ENCODE assay signal across 2 cellular contexts in genomic region chr9:121662896-121663580, GRCh38.
A peak's percentile ranks its signal among the peaks of the same experiment; 100 is the strongest.
TF ChIP-seq lines count a peak whose summit lies in the region.

No MANE protein-coding gene starts in this region.

TF ChIP-seq in liver, 16 proteins besides CTCF, POLR2A, EP300 and RAD21:
- TF ChIP-seq HNF4G (IDR thresholded peaks at IDR 0.05) (no peak), NR2F2 (IDR thresholded peaks at IDR 0.05) (peak; percentile 25)

TF ChIP-seq in HepG2, 621 proteins besides CTCF, POLR2A, EP300 and RAD21:
- TF ChIP-seq ZNF589 (CRISPR knock-in tag; conservative IDR thresholded peaks at IDR 0.05) = no peak
- no peak for TF ChIP-seq ZNF83 (CRISPR knock-in tag; IDR thresholded peaks at IDR 0.05; ENCODE audit: borderline replicate concordance)
- TF ChIP-seq, protein P1, sequence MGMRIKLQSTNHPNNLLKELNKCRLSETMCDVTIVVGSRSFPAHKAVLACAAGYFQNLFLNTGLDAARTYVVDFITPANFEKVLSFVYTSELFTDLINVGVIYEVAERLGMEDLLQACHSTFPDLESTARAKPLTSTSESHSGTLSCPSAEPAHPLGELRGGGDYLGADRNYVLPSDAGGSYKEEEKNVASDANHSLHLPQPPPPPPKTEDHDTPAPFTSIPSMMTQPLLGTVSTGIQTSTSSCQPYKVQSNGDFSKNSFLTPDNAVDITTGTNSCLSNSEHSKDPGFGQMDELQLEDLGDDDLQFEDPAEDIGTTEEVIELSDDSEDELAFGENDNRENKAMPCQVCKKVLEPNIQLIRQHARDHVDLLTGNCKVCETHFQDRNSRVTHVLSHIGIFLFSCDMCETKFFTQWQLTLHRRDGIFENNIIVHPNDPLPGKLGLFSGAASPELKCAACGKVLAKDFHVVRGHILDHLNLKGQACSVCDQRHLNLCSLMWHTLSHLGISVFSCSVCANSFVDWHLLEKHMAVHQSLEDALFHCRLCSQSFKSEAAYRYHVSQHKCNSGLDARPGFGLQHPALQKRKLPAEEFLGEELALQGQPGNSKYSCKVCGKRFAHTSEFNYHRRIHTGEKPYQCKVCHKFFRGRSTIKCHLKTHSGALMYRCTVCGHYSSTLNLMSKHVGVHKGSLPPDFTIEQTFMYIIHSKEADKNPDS (CRISPR knock-in tag; IDR thresholded peaks at IDR 0.05) = no peak
- no peak for TF ChIP-seq ZNF850 (CRISPR knock-in tag; conservative IDR thresholded peaks at IDR 0.05)
- TF ChIP-seq SSRP1 (CRISPR knock-in tag; IDR thresholded peaks at IDR 0.05) = no peak
